In genomic region chr10:120478401-120478800, GRCh38 we compare ENCODE assay signal across 36 cellular contexts. TPM values are rescaled to one million over a fixed set of nuclear protein-coding genes. Genes with fewer than 3 reads are reported as not detected.
"Had no signal": no experiment of that assay in that cellular context is flagged by ENCODE, and none has a peak within 500 bp of the region (broad histone marks: within the 10 kb centered on the region; RNA-seq: fewer than 3 reads in every experiment).

No MANE protein-coding gene starts in this region.

- H3K4me1 Mint-ChIP-seq: activated B cell treated with CpG ODN at 0.5 μM for 24 hours, T-cell, T-helper 17 cell had no signal

- H3K36me3 Mint-ChIP-seq: activated CD4-positive, alpha-beta memory T cell treated with anti-CD3 and anti-CD28 coated beads for 36 hours; activated naive CD4-positive, alpha-beta T cell treated with anti-CD3 and anti-CD28 coated beads, Interleukin-2, amount 50 U/mL, for 72 hours; T-cell had no signal

- DNase-seq: activated B cell treated with CpG ODN at 0.5 μM for 24 hours; activated CD4-positive, alpha-beta memory T cell treated with anti-CD3 and anti-CD28 coated beads for 36 hours; activated CD4-positive, alpha-beta T cell treated with anti-CD3 and anti-CD28 coated beads for 4 hours; activated CD4-positive, alpha-beta T cell treated with anti-CD3 and anti-CD28 coated beads, Interleukin-2, amount 50 U/mL, for 1 hour; activated CD4-positive, CD25-positive, alpha-beta regulatory T cell treated with anti-CD3 and anti-CD28 coated beads, Interleukin-2, amount 50 U/mL, for 72 hours; activated CD8-positive, alpha-beta memory T cell treated with anti-CD3 and anti-CD28 coated beads, Interleukin-2, amount 50 U/mL, for 4 hours; activated gamma-delta T cell treated with Interleukin-2 at 50 U/mL for 16 hours; activated naive CD4-positive, alpha-beta T cell treated with anti-CD3 and anti-CD28 coated beads for 36 hours; activated T-cell treated with anti-CD3 and anti-CD28 coated beads for 4 hours; activated T-cell treated with anti-CD3 and anti-CD28 coated beads, Interleukin-2, amount 50 U/mL, for 4 hours; adrenal gland; anterior cingulate cortex; central memory CD4-positive, alpha-beta T cell; Kasumi-1; KG1; MG63; NCI-H1048; NCI-H1105 treated with DMSO at 0.1 percent for 48 hours; NCI-H1436; NCI-H1694; NCI-H1930; NCI-H2081 treated with DMSO at 0.1 percent for 48 hours; NCI-H345; NCI-H524 treated with DMSO at 0.1 percent for 48 hours; PC-3; Peyer's patch; Right ventricle myocardium superior; T-cell; T-helper 17 cell had no signal

- H3K4me3 ChIP-seq: adrenal gland, MG63, Peyer's patch, SK-N-MC had no signal

- H3K27ac ChIP-seq: adrenal gland, Peyer's patch, RWPE1, SK-N-MC, VCaP had no signal

- ATAC-seq: activated naive CD4-positive, alpha-beta T cell treated with anti-CD3 and anti-CD28 coated beads, Interleukin-2, amount 50 U/mL, for 72 hours; activated T-cell treated with anti-CD3 and anti-CD28 coated beads, Interleukin-2, amount 50 U/mL, for 4 hours; PC-3; T-cell; T-helper 17 cell had no signal

- H3K9me3 ChIP-seq: adrenal gland, MG63, Peyer's patch had no signal

- H3K36me3 ChIP-seq: adrenal gland, brain microvascular endothelial cell, MG63, Peyer's patch had no signal

- H3K27me3 ChIP-seq: adrenal gland, brain microvascular endothelial cell, MG63, Peyer's patch had no signal

- H3K4me3 Mint-ChIP-seq: activated B cell treated with CpG ODN at 0.5 μM for 24 hours; activated CD4-positive, alpha-beta memory T cell treated with anti-CD3 and anti-CD28 coated beads for 36 hours; activated naive CD4-positive, alpha-beta T cell treated with anti-CD3 and anti-CD28 coated beads for 36 hours; activated T-cell treated with anti-CD3 and anti-CD28 coated beads, Interleukin-2, amount 50 U/mL, for 4 hours; activated T-helper 1 cell treated with anti-CD3 and anti-CD28 coated beads, Interleukin-12 subunit alpha, Interleukin-12 subunit beta, Interleukin-2, Interleukin-4 antibody, amounts not matched to agents 30 ng/mL and 10 ng/mL and 1 ng/mL, durations not matched to agents 14 hours and 24 hours and 36 hours; T-cell; T-helper 17 cell had no signal

- H3K27ac Mint-ChIP-seq: activated B cell treated with CpG ODN at 0.5 μM for 24 hours; activated CD4-positive, alpha-beta memory T cell treated with anti-CD3 and anti-CD28 coated beads for 36 hours; activated naive CD4-positive, alpha-beta T cell treated with anti-CD3 and anti-CD28 coated beads for 36 hours; activated T-helper 1 cell treated with anti-CD3 and anti-CD28 coated beads, Interleukin-12 subunit alpha, Interleukin-12 subunit beta, Interleukin-2, Interleukin-4 antibody, amounts not matched to agents 30 ng/mL and 10 ng/mL and 1 ng/mL, durations not matched to agents 14 hours and 24 hours and 36 hours; T-cell; T-helper 17 cell had no signal

- H3K4me1 ChIP-seq: adrenal gland, Peyer's patch had no signal

RNA-seq across cellular contexts. Expression of gene PLPP4, which starts 21.4 kb away (rescaled TPM):
- total RNA-seq: activated B cell treated with CpG ODN at 0.5 μM for 24 hours; activated CD4-positive, alpha-beta memory T cell treated with anti-CD3 and anti-CD28 coated beads for 36 hours; activated naive CD4-positive, alpha-beta T cell treated with anti-CD3 and anti-CD28 coated beads for 36 hours; activated naive CD4-positive, alpha-beta T cell treated with anti-CD3 and anti-CD28 coated beads, Interleukin-2, amount 50 U/mL, for 72 hours; activated T-cell treated with anti-CD3 and anti-CD28 coated beads, Interleukin-2, amount 50 U/mL, for 4 hours; activated T-helper 1 cell treated with anti-CD3 and anti-CD28 coated beads, Interleukin-12 subunit alpha, Interleukin-12 subunit beta, Interleukin-2, Interleukin-4 antibody, amounts not matched to agents 30 ng/mL and 10 ng/mL and 1 ng/mL, durations not matched to agents 14 hours and 24 hours and 36 hours; adrenal gland; NCI-H460; Right ventricle myocardium superior; T-cell; T-helper 17 cell had no signal
